Comparison of ENCODE assay signal across 18 cellular contexts in genomic region chr20:56383334-56383733, GRCh38. TPM values are rescaled to one million over a fixed set of nuclear protein-coding genes. Genes with fewer than 3 reads are reported as not detected.
"Had no signal": no experiment of that assay in that cellular context is flagged by ENCODE, and none has a peak within 500 bp of the region (broad histone marks: within the 10 kb centered on the region; RNA-seq: fewer than 3 reads in every experiment).

No MANE protein-coding gene starts in this region.

- H3K27ac Mint-ChIP-seq: activated naive CD4-positive, alpha-beta T cell treated with anti-CD3 and anti-CD28 coated beads for 36 hours; activated naive CD8-positive, alpha-beta T cell treated with anti-CD3 and anti-CD28 coated beads, Interleukin-2, amount 50 U/mL, for 24 hours; memory B cell; nephron progenitor cell; stimulated activated naive CD8-positive, alpha-beta T cell treated with anti-CD3 and anti-CD28 coated beads, Interleukin-15, Interleukin-2, amounts not matched to agents 100 ng/mL and 50 ng/mL, for 24 hours; T-helper 17 cell; WTC11 had no signal

- H3K4me1 ChIP-seq: breast epithelium, spleen, upper lobe of right lung had no signal

- H3K4me3 ChIP-seq: ascending aorta, breast epithelium, dorsolateral prefrontal cortex, left ventricle myocardium inferior, spleen, upper lobe of right lung had no signal

- H3K27ac ChIP-seq: ascending aorta, breast epithelium, dorsolateral prefrontal cortex, left ventricle myocardium inferior, spleen, upper lobe of right lung had no signal

- H3K27me3 Mint-ChIP-seq: activated naive CD8-positive, alpha-beta T cell treated with anti-CD3 and anti-CD28 coated beads, Interleukin-2, amount 50 U/mL, for 24 hours; memory B cell; stimulated activated naive CD8-positive, alpha-beta T cell treated with anti-CD3 and anti-CD28 coated beads, Interleukin-15, Interleukin-2, amounts not matched to agents 100 ng/mL and 50 ng/mL, for 24 hours; T-helper 17 cell had no signal

- H3K36me3 ChIP-seq: ascending aorta, breast epithelium, left ventricle myocardium inferior, upper lobe of right lung had no signal

- ATAC-seq: activated naive CD8-positive, alpha-beta T cell treated with anti-CD3 and anti-CD28 coated beads, Interleukin-2, amount 50 U/mL, for 24 hours; sciatic nerve; T-helper 17 cell; upper lobe of right lung; WTC11 had no signal

- H3K27me3 ChIP-seq: ascending aorta, breast epithelium, dorsolateral prefrontal cortex, spleen, upper lobe of right lung had no signal

- H3K4me3 Mint-ChIP-seq: activated naive CD4-positive, alpha-beta T cell treated with anti-CD3 and anti-CD28 coated beads for 36 hours; activated naive CD8-positive, alpha-beta T cell treated with anti-CD3 and anti-CD28 coated beads, Interleukin-2, amount 50 U/mL, for 24 hours; memory B cell; nephron progenitor cell; stimulated activated naive CD8-positive, alpha-beta T cell treated with anti-CD3 and anti-CD28 coated beads, Interleukin-15, Interleukin-2, amounts not matched to agents 100 ng/mL and 50 ng/mL, for 24 hours; T-helper 17 cell; WTC11 had no signal

- H3K9me3 Mint-ChIP-seq: activated naive CD4-positive, alpha-beta T cell treated with anti-CD3 and anti-CD28 coated beads for 36 hours; activated naive CD8-positive, alpha-beta T cell treated with anti-CD3 and anti-CD28 coated beads, Interleukin-2, amount 50 U/mL, for 24 hours; memory B cell; nephron progenitor cell; stimulated activated naive CD8-positive, alpha-beta T cell treated with anti-CD3 and anti-CD28 coated beads, Interleukin-15, Interleukin-2, amounts not matched to agents 100 ng/mL and 50 ng/mL, for 24 hours; WTC11 had no signal

- DNase-seq: activated CD4-positive, alpha-beta T cell treated with anti-CD3 and anti-CD28 coated beads for 48 hours; activated naive CD4-positive, alpha-beta T cell treated with anti-CD3 and anti-CD28 coated beads for 36 hours; activated naive CD8-positive, alpha-beta T cell treated with anti-CD3 and anti-CD28 coated beads, Interleukin-2, amount 50 U/mL, for 24 hours; dorsolateral prefrontal cortex; left ventricle myocardium inferior; nephron progenitor cell; occipital lobe; spleen; T-helper 17 cell; upper lobe of right lung had no signal

- H3K9me3 ChIP-seq: ascending aorta, breast epithelium, left ventricle myocardium inferior, spleen, upper lobe of right lung had no signal

- H3K4me1 Mint-ChIP-seq: WTC11 had no signal

RNA-seq across cellular contexts. Expression of gene AURKA, which starts 8.7 kb away (rescaled TPM):
- total RNA-seq: ascending aorta had no signal

RNA-seq across cellular contexts. Expression of gene CASS4, which starts 28.7 kb away (rescaled TPM):
- total RNA-seq: kidney epithelial cell, pulmonary artery endothelial cell had no signal
